Comparison of ENCODE assay signal across 17 cellular contexts in the genomic region with DNA sequence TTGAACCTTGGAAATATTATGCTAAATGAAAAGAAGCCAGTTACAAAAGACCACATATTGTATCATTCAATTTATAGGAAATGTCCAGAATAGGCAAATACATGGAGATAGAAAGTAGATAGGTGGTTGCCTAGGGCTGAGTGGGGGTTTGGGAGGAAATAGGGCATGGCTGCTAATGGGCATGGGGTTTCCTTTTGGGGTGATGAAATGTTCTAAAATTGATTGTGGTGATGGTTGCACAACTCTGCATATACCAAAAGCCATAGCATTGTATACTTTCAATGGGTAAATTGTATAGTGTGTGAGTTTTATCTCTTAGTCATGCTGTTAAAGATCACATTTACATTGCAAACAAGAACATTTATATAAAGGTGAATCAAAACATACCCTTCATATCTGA. TPM values are rescaled to one million over a fixed set of nuclear protein-coding genes. Genes with fewer than 3 reads are reported as not detected.
A peak's percentile ranks its signal among the peaks of the same experiment; 100 is the strongest.
DNase-seq lines count a peak whose midpoint lies in the region; TF ChIP-seq lines count a peak whose summit lies in the region.
"Had no signal": no experiment of that assay in that cellular context is flagged by ENCODE, and none has a peak within 500 bp of the region (broad histone marks: within the 10 kb centered on the region; RNA-seq: fewer than 3 reads in every experiment).

No MANE protein-coding gene starts in this region.

- H3K79me2 ChIP-seq in mammary epithelial cell (ENCODE audit: insufficient read depth, low read length), result peaks cover 88% of the 10 kb centered on the region

- H2BK15ac ChIP-seq in mesenchymal stem cell (ENCODE audit: low read depth, poor library complexity, severe bottlenecking), result no peak overlapping the region

- H3K4me2 ChIP-seq in mammary epithelial cell (ENCODE audit: insufficient read depth, low read depth, low read length) (peak overlapping the region; percentile 32), mesenchymal stem cell (ENCODE audit: low read length, poor library complexity, severe bottlenecking) (no peak overlapping the region)

- CTCF ChIA-PET in mammary epithelial cell (lab: Charles Lee; ENCODE audit: low non-redundant PET), result no interaction called here

- H2BK5ac ChIP-seq in mesenchymal stem cell (ENCODE audit: low read depth, low read length, poor library complexity, severe bottlenecking), result no peak overlapping the region

- no peak overlapping the region for H3K18ac ChIP-seq in mesenchymal stem cell (ENCODE audit: low read depth in 1 of 2, low read length in 2 of 2)

- H2AFZ ChIP-seq in mammary epithelial cell (ENCODE audit: low read depth, low read length) (no peak overlapping the region), mesenchymal stem cell (ENCODE audit: low read depth, low read length) (no peak overlapping the region)

- DNase-seq in Kasumi-1 (lab: John Stamatoyannopoulos, UW), result peak; percentile 27 to 37
- peak; percentile 70 for DNase-seq in NCI-H526 treated with DMSO at 0.1 percent for 48 hours (lab: John Stamatoyannopoulos, UW)
- DNase-seq in SIG-M5 (lab: John Stamatoyannopoulos, UW), result peak; percentile 36
- DNase-seq in mammary epithelial cell, result no peak
- no peak for DNase-seq in glutamatergic neuron
- DNase-seq in NCI-H524 treated with DMSO at 0.1 percent for 48 hours (lab: John Stamatoyannopoulos, UW), result no peak
- no peak for DNase-seq in kidney tubule cell (ENCODE audit: low spot score)
- DNase-seq in mesenchymal stem cell, result no peak
- DNase-seq: Calu3; CD4-positive, alpha-beta memory T cell; DMS53; NCI-H1092 treated with DMSO at 0.1 percent for 48 hours; NCI-H226; NK-92 treated with Interleukin-12 subunit alpha and Interleukin-12 subunit beta, amount 100 ng/mL, for 24 hours; Right ventricle myocardium superior; SW 1271 had no signal

- H3K36me3 ChIP-seq in mammary epithelial cell (ENCODE audit: insufficient read depth, low read length), result peaks cover 2% of the 10 kb centered on the region
- H3K36me3 ChIP-seq in mesenchymal stem cell (ENCODE audit: control insufficient read depth in 1 of 2, insufficient read depth in 2 of 2, low read depth in 1 of 2, low read length in 2 of 2), result peaks cover 0 to 3% of the 10 kb centered on the region in 2 experiments

- intact Hi-C loops in mammary epithelial cell (cut with micrococcal nuclease), result no loop called here

- H3K27me3 ChIP-seq in mammary epithelial cell (ENCODE audit: insufficient read depth, low read length) (no peaks in the 10 kb centered on the region), mesenchymal stem cell (ENCODE audit: control insufficient read depth in 1 of 2, insufficient read depth in 1 of 2, low read length in 2 of 2) (no peaks in the 10 kb centered on the region)

- H2BK120ac ChIP-seq in mesenchymal stem cell (ENCODE audit: low read depth, low read length), result no peak overlapping the region

- H3K79me1 ChIP-seq in mesenchymal stem cell (replicated peaks; ENCODE audit: low read length, poor library complexity, severe bottlenecking), result peaks cover 17% of the 10 kb centered on the region

- H3K14ac ChIP-seq in mesenchymal stem cell (ENCODE audit: low read length in 2 of 2), result no peak overlapping the region

- no peak overlapping the region for H3K27ac Mint-ChIP-seq in glutamatergic neuron (ENCODE audit: unreplicated experiment)
- H3K27ac Mint-ChIP-seq: B cell; CD4-positive, alpha-beta memory T cell had no signal

- H4K20me1 ChIP-seq in mammary epithelial cell (ENCODE audit: insufficient read depth, low read length), result no peaks in the 10 kb centered on the region

- H2BK12ac ChIP-seq in mesenchymal stem cell (ENCODE audit: low read length in 2 of 2), result no peak overlapping the region

- in situ Hi-C loops in mammary epithelial cell (cut with MboI; ENCODE audit: low sequenced_read_pairs in 2 of 2), result no loop called here

- no peak overlapping the region for H3K9ac ChIP-seq in mammary epithelial cell (ENCODE audit: insufficient read depth, low read length)
- H3K9ac ChIP-seq in mesenchymal stem cell (ENCODE audit: low read length), result no peak overlapping the region

- no peak overlapping the region for H3K4me3 ChIP-seq in mammary epithelial cell (replicated peaks in 1 of 3; ENCODE audit: insufficient read depth in 1 of 3, low read depth in 2 of 3, low read length in 3 of 3)
- no peak overlapping the region for H3K4me3 ChIP-seq in mesenchymal stem cell (ENCODE audit: insufficient read depth in 1 of 2, low read depth in 1 of 2, low read length in 2 of 2)

- H3K27ac ChIP-seq in mammary epithelial cell (ENCODE audit: insufficient read depth, low read depth, low read length) (no peak overlapping the region), mesenchymal stem cell (ENCODE audit: low read length, poor library complexity, severe bottlenecking) (no peak overlapping the region)

- BruUV-seq in mammary epithelial cell (replicated peaks; lab: Mats Ljungman, UMichigan), result no TSS peak

- peaks cover 25% of the 10 kb centered on the region for H3K36me3 Mint-ChIP-seq in glutamatergic neuron (ENCODE audit: unreplicated experiment)
- H3K36me3 Mint-ChIP-seq: CD4-positive, alpha-beta memory T cell had no signal

- H3K9me3 Mint-ChIP-seq in glutamatergic neuron (ENCODE audit: unreplicated experiment), result peaks cover 10% of the 10 kb centered on the region

- no peak overlapping the region for H3K4me3 Mint-ChIP-seq in glutamatergic neuron (ENCODE audit: unreplicated experiment)
- H3K4me3 Mint-ChIP-seq: B cell; CD4-positive, alpha-beta memory T cell had no signal

- H3K9me3 ChIP-seq in mammary epithelial cell (replicated peaks; ENCODE audit: insufficient read depth, low read length) (no peaks in the 10 kb centered on the region), mesenchymal stem cell (ENCODE audit: control insufficient read depth, low read length) (peaks cover 7% of the 10 kb centered on the region)

- H4K91ac ChIP-seq in mesenchymal stem cell (ENCODE audit: low read length), result no peak overlapping the region

- no peak overlapping the region for H3K4ac ChIP-seq in mesenchymal stem cell (ENCODE audit: low read depth in 1 of 2, low read length in 2 of 2)

- H2AK5ac ChIP-seq in mesenchymal stem cell (ENCODE audit: low read length, severe bottlenecking), result no peak overlapping the region

- TF ChIP-seq CTCF in mammary epithelial cell (conservative IDR thresholded peaks at IDR 0.05 in 1 of 2, IDR thresholded peaks at IDR 0.05 in 1 of 2; ENCODE audit: extremely low read depth in 1 of 2, insufficient read depth in 1 of 2, low read depth in 1 of 2, low read length in 2 of 2) (no peak), glutamatergic neuron (IDR thresholded peaks at IDR 0.05; ENCODE audit: partially characterized antibody, unreplicated experiment) (no peak)

- dilution Hi-C loops in mammary epithelial cell (cut with HindIII; ENCODE audit: low sequenced_read_pairs), result no loop called here

- H3K23ac ChIP-seq in mesenchymal stem cell (ENCODE audit: low read length in 2 of 2), result no peak overlapping the region

- H3K4me1 ChIP-seq in mammary epithelial cell (ENCODE audit: insufficient read depth, low read length) (peaks cover 11% of the 10 kb centered on the region), mesenchymal stem cell (ENCODE audit: control insufficient read depth, insufficient read depth, low read depth, low read length) (no peaks in the 10 kb centered on the region)

- no peak overlapping the region for H4K8ac ChIP-seq in mesenchymal stem cell (ENCODE audit: low read length)

- H3K4me1 Mint-ChIP-seq in glutamatergic neuron (ENCODE audit: low read depth, unreplicated experiment), result peaks cover 14% of the 10 kb centered on the region
- H3K4me1 Mint-ChIP-seq: B cell; CD4-positive, alpha-beta memory T cell had no signal

- peaks cover 2% of the 10 kb centered on the region for H3K27me3 Mint-ChIP-seq in glutamatergic neuron (ENCODE audit: unreplicated experiment)

RNA-seq across cellular contexts. Expression of gene LDLRAD3, which starts 48.7 kb away (rescaled TPM):
- 10 to 100 TPM; 15.3 to 18.4 TPM for total RNA-seq in mammary epithelial cell
- polyA plus RNA-seq in mammary epithelial cell, result 11.5 TPM
- 33.4 TPM for polyA minus RNA-seq in mammary epithelial cell
- 59.9 TPM for total RNA-seq in glutamatergic neuron (ENCODE audit: unreplicated experiment)
- 5.9 TPM for polyA plus RNA-seq in mesenchymal stem cell (2013, experiment 1 of 2)
- polyA plus RNA-seq in mesenchymal stem cell (2013, experiment 2 of 2), result 5.9 TPM
- total RNA-seq: B cell; CD4-positive, alpha-beta memory T cell had no signal
- polyA plus RNA-seq: CD4-positive, alpha-beta memory T cell had no signal

Comparison
In these comparisons a context has a peak if more than half of its experiments do, and no peak if none do; other contexts are left out.
1. DNase-seq: peak in Kasumi-1 (2 of 2), NCI-H526 treated with DMSO at 0.1 percent for 48 hours (single experiment) and SIG-M5 (single experiment); none in mammary epithelial cell (single experiment), glutamatergic neuron (single experiment), NCI-H524 treated with DMSO at 0.1 percent for 48 hours (single experiment), kidney tubule cell (single experiment) and mesenchymal stem cell (single experiment).